8 cellular contexts compared by ENCODE assay signal in genomic region chr1:92833840-92834239, GRCh38. TPM values are rescaled to one million over a fixed set of nuclear protein-coding genes. Genes with fewer than 3 reads are reported as not detected.
DNase-seq lines count a peak whose midpoint lies in the region; ATAC-seq, FAIRE-seq and TF ChIP-seq lines count a peak whose summit lies in the region.

No MANE protein-coding gene starts in this region.

- H3K27ac ChIP-seq in HCT116 (ENCODE audit: low read depth, low read length) = peak overlapping the region; percentile 31; the same call in 1 of the 2 replicates
- H3K27ac ChIP-seq in smooth muscle cell (ENCODE audit: low read depth) = peak overlapping the region; percentile 81

- H3K27me3 ChIP-seq in HCT116 (ENCODE audit: insufficient read depth, low read length) (no peaks in the 10 kb centered on the region), smooth muscle cell (ENCODE audit: low read depth) (no peaks in the 10 kb centered on the region)

- peak overlapping the region; percentile 78 for H3K4me2 ChIP-seq in HCT116 (ENCODE audit: low read length)
- H3K4me2 ChIP-seq in smooth muscle cell = peak overlapping the region; percentile 82

- no peaks in the 10 kb centered on the region for H3K9me2 ChIP-seq in HCT116 (ENCODE audit: insufficient read depth)

- H2AFZ ChIP-seq in HCT116 (ENCODE audit: low read depth, low read length, poor library complexity, severe bottlenecking) = no peak overlapping the region
- no peak overlapping the region for H2AFZ ChIP-seq in smooth muscle cell (ENCODE audit: low read depth)

- peak overlapping the region; percentile 80 to 99 for H3K4me3 ChIP-seq in HCT116 (replicated peaks in 1 of 2; ENCODE audit: low read depth in 1 of 2, low read length in 2 of 2)
- peak overlapping the region; percentile 75 for H3K4me3 ChIP-seq in WI38 (ENCODE audit: low read depth, low read length)
- H3K4me3 ChIP-seq in fibroblast of mammary gland (ENCODE audit: control insufficient read depth, low read depth, low read length) = peak overlapping the region; percentile 89
- peak overlapping the region; percentile 94 for H3K4me3 ChIP-seq in smooth muscle cell

- CTCF ChIA-PET in HCT116 (lab: Charles Lee) = no interaction called here

- POLR2A ChIA-PET in HCT116 (lab: Charles Lee) = interaction anchor here (0.9 kb wide), 1 partner anchor 50 kb away, joined by 4 read pairs; no protein-coding TSS in a partner anchor

- TF ChIP-seq RAD21 in HCT116 (IDR thresholded peaks at IDR 0.05; ENCODE audit: low read depth) = no peak

- no peak for TF ChIP-seq CTCF in HCT116 (IDR thresholded peaks at IDR 0.05 in 2 of 3, conservative IDR thresholded peaks at IDR 0.05 in 1 of 3; ENCODE audit: borderline replicate concordance in 1 of 3, insufficient read depth in 1 of 3, low read depth in 2 of 3, low read length in 2 of 3)
- TF ChIP-seq CTCF in WI38 (IDR thresholded peaks at IDR 0.05; ENCODE audit: low read depth, low read length) = no peak
- TF ChIP-seq CTCF in fibroblast of mammary gland (conservative IDR thresholded peaks at IDR 0.05; ENCODE audit: control insufficient read depth, insufficient read depth, low read depth, low read length) = no peak
- no peak for TF ChIP-seq CTCF in smooth muscle cell (IDR thresholded peaks at IDR 0.05; ENCODE audit: borderline replicate concordance, insufficient read depth, poor library complexity, severe bottlenecking)

- no peak for DNase-seq in HCT116 (ENCODE audit: low read depth, low spot score)
- no peak for DNase-seq in fibroblast of mammary gland (ENCODE audit: low read depth)
- DNase-seq in smooth muscle cell (lab: John Stamatoyannopoulos, UW; ENCODE audit: unreplicated experiment) = no peak
- no peak for DNase-seq in NCI-H187 (lab: John Stamatoyannopoulos, UW)
- DNase-seq in H54 (ENCODE audit: insufficient read length, low spot score) = no peak
- no peak for DNase-seq in NCI-H2081 treated with DMSO at 0.1 percent for 48 hours (lab: John Stamatoyannopoulos, UW)

- H4K20me1 ChIP-seq in HCT116 (ENCODE audit: insufficient read depth) (peaks cover 59% of the 10 kb centered on the region), smooth muscle cell (ENCODE audit: low read depth) (peaks cover 68% of the 10 kb centered on the region)

- no peak for FAIRE-seq in H54 (lab: Jason Lieb, UNC)

- peaks cover 24% of the 10 kb centered on the region for H3F3A ChIP-seq in smooth muscle cell (ENCODE audit: low read depth)

- BruUV-seq in HCT116 (replicated peaks; lab: Mats Ljungman, UMichigan) = no TSS peak

- TF ChIP-seq POLR2A in HCT116 (IDR thresholded peaks at IDR 0.05; ENCODE audit: borderline replicate concordance, extremely low read depth, insufficient read depth, insufficient read length) (no peak), H54 (IDR thresholded peaks at IDR 0.05; ENCODE audit: low read depth, low read length) (no peak)

- H3K9me3 ChIP-seq in HCT116 (ENCODE audit: control insufficient read depth in 1 of 2, insufficient read depth in 1 of 2, low read depth in 1 of 2, low read length in 2 of 2) (no peaks in the 10 kb centered on the region), smooth muscle cell (replicated peaks; ENCODE audit: low read depth) (no peaks in the 10 kb centered on the region)

- WGBS in smooth muscle cell (ENCODE audit: low lambda C conversion rate) = 79% methylated on average over 5 of the region's 5 CpGs

- peaks cover 70% of the 10 kb centered on the region for H3K79me2 ChIP-seq in HCT116 (ENCODE audit: insufficient read depth, low read length)
- peaks cover 70% of the 10 kb centered on the region for H3K79me2 ChIP-seq in smooth muscle cell (ENCODE audit: low read depth)

- H3K36me3 ChIP-seq in HCT116 (ENCODE audit: control insufficient read depth in 1 of 2, insufficient read depth in 2 of 2, low read length in 2 of 2) (peaks cover 54 to 64% of the 10 kb centered on the region in 2 experiments), smooth muscle cell (ENCODE audit: low read depth) (peaks cover 17% of the 10 kb centered on the region)

- peak overlapping the region; percentile 94 for H3K9ac ChIP-seq in HCT116 (ENCODE audit: low read length)
- peak overlapping the region; percentile 97 for H3K9ac ChIP-seq in smooth muscle cell (ENCODE audit: low read depth)

- intact Hi-C loops in HCT116 (cut with micrococcal nuclease) = no loop called here

- ATAC-seq in HCT116 = no peak
- no peak for ATAC-seq in GM21619 (IDR thresholded peaks at IDR 0.05; ENCODE audit: unreplicated experiment)

- peaks cover 2 to 16% of the 10 kb centered on the region in 2 experiments; a peak in 3 of 4 replicates for H3K4me1 ChIP-seq in HCT116 (ENCODE audit: control insufficient read depth in 1 of 2, insufficient read depth in 2 of 2, low read length in 2 of 2)
- peaks cover 23% of the 10 kb centered on the region for H3K4me1 ChIP-seq in smooth muscle cell (ENCODE audit: low read depth)

- RAD21 ChIA-PET in HCT116 (lab: Charles Lee; ENCODE audit: low non-redundant PET in 1 of 2, low total read pairs in 2 of 2, uncharacterized antibody in 2 of 2, unreplicated experiment in 2 of 2) = no interaction called here

TF ChIP-seq in HCT116, 20 proteins besides CTCF, POLR2A, EP300 and RAD21:
- TF ChIP-seq ZBTB33 (IDR thresholded peaks at IDR 0.05; ENCODE audit: extremely low read depth, insufficient replicate concordance, low read length) (no peak), POLR2AphosphoS5 (IDR thresholded peaks at IDR 0.05; ENCODE audit: low read depth, low read length) (peak; percentile 13; the same call in 1 of the 2 replicates)

RNA-seq across cellular contexts. Expression of gene RPL5, which starts 2.0 kb away (rescaled TPM):
- total RNA-seq in HCT116 (2021; ENCODE audit: unreplicated experiment) (1,480 TPM), smooth muscle cell (1,043 and 1,121 TPM in 2 replicates)
- polyA plus RNA-seq in HCT116 (2012) = 1,450 and 1,677 TPM in 2 replicates
- polyA plus RNA-seq in smooth muscle cell = 570 and 596 TPM in 2 replicates

RNA-seq across cellular contexts. Expression of gene EVI5, which starts 48.9 kb away (rescaled TPM):
- total RNA-seq in HCT116 (2021; ENCODE audit: unreplicated experiment) (21.8 TPM), smooth muscle cell (45.2 and 47.6 TPM in 2 replicates)
- 3.3 and 3.5 TPM in 2 replicates for polyA plus RNA-seq in HCT116 (2012)
- 30.0 and 35.4 TPM in 2 replicates for polyA plus RNA-seq in smooth muscle cell
